Comparison of ENCODE assay signal across 13 cellular contexts in the genomic region with DNA sequence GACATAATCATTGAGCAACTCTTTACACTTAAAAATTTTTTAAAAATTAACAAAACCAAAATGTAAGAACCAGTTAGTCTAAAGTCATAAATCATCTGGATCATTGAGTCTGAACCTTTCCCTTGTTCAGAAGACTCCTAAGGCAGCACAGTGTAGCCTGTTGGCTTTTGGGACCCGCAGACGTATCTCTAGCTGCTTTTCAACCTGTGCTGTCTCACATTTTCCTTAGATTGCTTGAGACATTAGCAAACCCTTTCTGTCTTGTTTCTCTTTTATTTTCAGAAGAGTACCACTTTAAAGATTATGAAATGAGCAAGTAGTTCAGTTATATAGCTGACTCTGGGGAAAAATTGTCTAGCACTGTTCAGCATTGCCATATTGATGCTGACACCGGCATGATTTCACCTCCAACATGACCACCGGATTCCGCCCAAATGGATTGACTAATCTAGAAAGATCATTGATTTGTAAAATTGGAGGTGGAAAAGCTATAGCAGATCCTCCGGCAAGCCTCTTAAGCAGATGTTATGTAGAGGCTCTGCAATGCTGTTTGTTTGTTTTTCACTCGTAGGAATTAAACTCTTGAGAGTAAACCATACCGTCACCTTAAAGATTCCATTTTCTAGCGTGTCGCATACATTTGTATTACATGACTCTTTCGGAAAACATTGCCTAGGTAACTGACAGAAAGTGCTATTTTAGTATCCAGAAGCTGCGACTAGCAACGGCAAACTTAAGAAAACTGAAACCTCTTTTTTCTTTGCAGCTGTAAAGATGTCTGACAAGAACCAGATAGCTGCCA. TPM values are rescaled to one million over a fixed set of nuclear protein-coding genes. Genes with fewer than 3 reads are reported as not detected.
DNase-seq lines count a peak whose midpoint lies in the region; ATAC-seq and TF ChIP-seq lines count a peak whose summit lies in the region.
"Had no signal": no experiment of that assay in that cellular context is flagged by ENCODE, and none has a peak within 500 bp of the region (broad histone marks: within the 10 kb centered on the region; RNA-seq: fewer than 3 reads in every experiment).

No MANE protein-coding gene starts in this region.

- DNase-seq in left ventricle myocardium inferior (no peak), heart left ventricle (no peak), HuH-7 (ENCODE audit: low spot score) (no peak)
- no peak for DNase-seq in effector memory CD4-positive, alpha-beta T cell
- DNase-seq in stimulated activated CD8-positive, alpha-beta memory T cell treated with anti-CD3 and anti-CD28 coated beads, Interleukin-4, amount 100 ng/mL, for 48 hours = no peak
- DNase-seq: mucosa of descending colon, NCI-H146, small intestine had no signal

- intact Hi-C loops in left ventricle myocardium inferior (cut with micrococcal nuclease) (no loop called here), heart left ventricle (cut with DNase I) (loop anchor here in 1 of 10 donors (10.0 kb wide), 1 partner anchor 373 kb away; no protein-coding TSS in a partner anchor)

- no peak for ATAC-seq in heart left ventricle
- ATAC-seq in HG03175 (IDR thresholded peaks at IDR 0.05; ENCODE audit: unreplicated experiment) = peak; percentile 72
- no peak for ATAC-seq in GM19397 (IDR thresholded peaks at IDR 0.05; ENCODE audit: unreplicated experiment)
- ATAC-seq: GM23338 had no signal

- TF ChIP-seq POLR2A in heart left ventricle (IDR thresholded peaks at IDR 0.05) = no peak

- H3K36me3 ChIP-seq in left ventricle myocardium inferior (peaks cover 16% of the 10 kb centered on the region), heart left ventricle (peaks cover 0 to 50% (median 12%) of the 10 kb centered on the region in 9 donors)
- no peaks in the 10 kb centered on the region for H3K36me3 ChIP-seq in effector memory CD4-positive, alpha-beta T cell (ENCODE audit: control insufficient read depth, insufficient read depth, low read length)

- WGBS in heart left ventricle, 4 donors = 83 to 89% (median 87%) methylated on average over 13 of the region's 13 CpGs

- H3K27me3 ChIP-seq in left ventricle myocardium inferior (ENCODE audit: low read depth) (no peaks in the 10 kb centered on the region), heart left ventricle (no peaks in the 10 kb centered on the region)
- no peaks in the 10 kb centered on the region for H3K27me3 ChIP-seq in effector memory CD4-positive, alpha-beta T cell (replicated peaks; ENCODE audit: control insufficient read depth, insufficient read depth, low read length, poor library complexity, severe bottlenecking)

- H3K27ac ChIP-seq in left ventricle myocardium inferior (replicated peaks) (peak overlapping the region; percentile 19), heart left ventricle (peak overlapping the region in 2 of 12 donors; percentile 46 to 58), temporal lobe (ENCODE audit: low read depth, low read length) (peak overlapping the region; percentile 9)
- peak overlapping the region; percentile 32 for H3K27ac ChIP-seq in effector memory CD4-positive, alpha-beta T cell (ENCODE audit: insufficient read depth, low read length, poor library complexity, severe bottlenecking)

- no peaks in the 10 kb centered on the region for H3K9me3 ChIP-seq in left ventricle myocardium inferior (replicated peaks)
- H3K9me3 ChIP-seq in heart left ventricle = no peaks in the 10 kb centered on the region
- H3K9me3 ChIP-seq in effector memory CD4-positive, alpha-beta T cell (ENCODE audit: control insufficient read depth, low read length) = no peaks in the 10 kb centered on the region
- H3K9me3 ChIP-seq: mucosa of descending colon had no signal

- H3K4me3 ChIP-seq in left ventricle myocardium inferior = no peak overlapping the region
- H3K4me3 ChIP-seq in heart left ventricle = no peak overlapping the region
- no peak overlapping the region for H3K4me3 ChIP-seq in effector memory CD4-positive, alpha-beta T cell (ENCODE audit: insufficient read depth, low read depth, low read length, poor library complexity, severe bottlenecking)
- H3K4me3 ChIP-seq: coronary artery, GM23338, mucosa of descending colon had no signal

- TF ChIP-seq CTCF in left ventricle myocardium inferior (IDR thresholded peaks at IDR 0.05; ENCODE audit: borderline replicate concordance) (no peak), heart left ventricle (IDR thresholded peaks at IDR 0.05) (no peak)

- H3K4me1 ChIP-seq in left ventricle myocardium inferior = peaks cover 10% of the 10 kb centered on the region
- H3K4me1 ChIP-seq in heart left ventricle = peaks cover 0 to 10% (median 3%) of the 10 kb centered on the region in 12 donors
- H3K4me1 ChIP-seq in effector memory CD4-positive, alpha-beta T cell (ENCODE audit: control insufficient read depth, insufficient read depth, low read length, poor library complexity, severe bottlenecking) = no peaks in the 10 kb centered on the region

RNA-seq across cellular contexts. Expression of gene TCEANC, which starts 9.0 kb away (rescaled TPM):
- total RNA-seq in left ventricle myocardium inferior (7.9 TPM), heart left ventricle (1 to 10 TPM; 1.9 to 6.8 (median 4.2) TPM), temporal lobe (9.3 TPM)
- polyA plus RNA-seq in heart left ventricle = 1 to 10 TPM; 1.0 to 2.1 TPM

RNA-seq across cellular contexts. Expression of gene RAB9A, which starts 27.0 kb away (rescaled TPM):
- total RNA-seq in left ventricle myocardium inferior (22.2 TPM), heart left ventricle (10 to 100 TPM; 17.4 to 34.2 (median 21.7) TPM), temporal lobe (20.4 TPM)
- 10 to 100 TPM in 1 of 2 donors, 1 to 10 TPM in 1; 6.8 to 29.2 TPM for polyA plus RNA-seq in heart left ventricle
